ENCODE assay signal across 1 cellular context in the genomic region with DNA sequence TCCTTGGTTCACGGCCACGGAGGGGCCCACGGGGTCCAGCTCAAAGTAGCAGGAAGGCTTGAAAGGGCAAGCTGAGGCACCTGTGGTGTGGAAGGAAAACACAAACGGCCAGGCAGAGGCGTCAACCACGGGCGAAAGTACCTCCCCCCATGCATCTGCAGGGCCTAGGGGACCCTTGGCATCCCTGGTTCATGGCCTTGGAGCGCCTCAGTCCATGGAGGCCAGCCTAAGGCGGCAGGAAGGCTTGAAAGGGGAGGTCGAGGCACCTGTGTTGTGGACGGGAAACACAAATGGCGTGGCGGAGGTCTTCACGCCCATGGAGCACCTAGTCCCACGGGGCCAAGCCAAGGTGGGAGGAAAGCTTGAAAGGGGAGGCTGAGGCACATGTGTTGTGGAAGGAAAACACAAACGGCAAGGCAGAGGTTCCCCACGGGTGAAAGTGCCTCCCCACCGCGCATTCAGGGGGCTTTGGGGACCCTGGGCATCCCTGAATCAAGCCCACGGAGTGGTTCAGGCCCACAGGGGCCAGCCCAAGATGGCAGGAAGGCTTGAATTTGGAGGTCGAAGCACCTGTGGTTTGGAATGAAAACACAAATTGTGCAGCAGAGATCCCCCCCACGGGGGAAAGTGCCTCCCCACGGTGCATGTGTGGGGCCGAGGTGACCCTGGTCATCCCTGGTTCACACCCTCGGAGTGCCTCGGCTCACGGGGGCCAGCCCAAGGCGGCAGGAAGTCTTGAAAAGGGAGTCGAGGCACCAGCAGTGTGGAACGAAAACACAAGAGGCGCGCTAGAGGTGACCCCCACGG.
TF ChIP-seq lines count a peak whose summit lies in the region.

No MANE protein-coding gene starts in this region.

TF ChIP-seq in SK-N-SH treated with all-trans-retinoic acid at 6 μM for 48 hours, 23 proteins besides CTCF, POLR2A, EP300 and RAD21 (continued from another document):
- TF ChIP-seq, protein P1, sequence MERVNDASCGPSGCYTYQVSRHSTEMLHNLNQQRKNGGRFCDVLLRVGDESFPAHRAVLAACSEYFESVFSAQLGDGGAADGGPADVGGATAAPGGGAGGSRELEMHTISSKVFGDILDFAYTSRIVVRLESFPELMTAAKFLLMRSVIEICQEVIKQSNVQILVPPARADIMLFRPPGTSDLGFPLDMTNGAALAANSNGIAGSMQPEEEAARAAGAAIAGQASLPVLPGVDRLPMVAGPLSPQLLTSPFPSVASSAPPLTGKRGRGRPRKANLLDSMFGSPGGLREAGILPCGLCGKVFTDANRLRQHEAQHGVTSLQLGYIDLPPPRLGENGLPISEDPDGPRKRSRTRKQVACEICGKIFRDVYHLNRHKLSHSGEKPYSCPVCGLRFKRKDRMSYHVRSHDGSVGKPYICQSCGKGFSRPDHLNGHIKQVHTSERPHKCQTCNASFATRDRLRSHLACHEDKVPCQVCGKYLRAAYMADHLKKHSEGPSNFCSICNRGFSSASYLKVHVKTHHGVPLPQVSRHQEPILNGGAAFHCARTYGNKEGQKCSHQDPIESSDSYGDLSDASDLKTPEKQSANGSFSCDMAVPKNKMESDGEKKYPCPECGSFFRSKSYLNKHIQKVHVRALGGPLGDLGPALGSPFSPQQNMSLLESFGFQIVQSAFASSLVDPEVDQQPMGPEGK (CRISPR knock-in tag; IDR thresholded peaks at IDR 0.05; ENCODE audit: borderline replicate concordance): no peak
- TF ChIP-seq, protein P2, sequence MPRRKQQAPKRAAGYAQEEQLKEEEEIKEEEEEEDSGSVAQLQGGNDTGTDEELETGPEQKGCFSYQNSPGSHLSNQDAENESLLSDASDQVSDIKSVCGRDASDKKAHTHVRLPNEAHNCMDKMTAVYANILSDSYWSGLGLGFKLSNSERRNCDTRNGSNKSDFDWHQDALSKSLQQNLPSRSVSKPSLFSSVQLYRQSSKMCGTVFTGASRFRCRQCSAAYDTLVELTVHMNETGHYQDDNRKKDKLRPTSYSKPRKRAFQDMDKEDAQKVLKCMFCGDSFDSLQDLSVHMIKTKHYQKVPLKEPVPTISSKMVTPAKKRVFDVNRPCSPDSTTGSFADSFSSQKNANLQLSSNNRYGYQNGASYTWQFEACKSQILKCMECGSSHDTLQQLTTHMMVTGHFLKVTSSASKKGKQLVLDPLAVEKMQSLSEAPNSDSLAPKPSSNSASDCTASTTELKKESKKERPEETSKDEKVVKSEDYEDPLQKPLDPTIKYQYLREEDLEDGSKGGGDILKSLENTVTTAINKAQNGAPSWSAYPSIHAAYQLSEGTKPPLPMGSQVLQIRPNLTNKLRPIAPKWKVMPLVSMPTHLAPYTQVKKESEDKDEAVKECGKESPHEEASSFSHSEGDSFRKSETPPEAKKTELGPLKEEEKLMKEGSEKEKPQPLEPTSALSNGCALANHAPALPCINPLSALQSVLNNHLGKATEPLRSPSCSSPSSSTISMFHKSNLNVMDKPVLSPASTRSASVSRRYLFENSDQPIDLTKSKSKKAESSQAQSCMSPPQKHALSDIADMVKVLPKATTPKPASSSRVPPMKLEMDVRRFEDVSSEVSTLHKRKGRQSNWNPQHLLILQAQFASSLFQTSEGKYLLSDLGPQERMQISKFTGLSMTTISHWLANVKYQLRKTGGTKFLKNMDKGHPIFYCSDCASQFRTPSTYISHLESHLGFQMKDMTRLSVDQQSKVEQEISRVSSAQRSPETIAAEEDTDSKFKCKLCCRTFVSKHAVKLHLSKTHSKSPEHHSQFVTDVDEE (CRISPR knock-in tag; IDR thresholded peaks at IDR 0.05): no peak
